15 cellular contexts compared by ENCODE assay signal in genomic region chr3:161291191-161291901, GRCh38.
DNase-seq lines count a peak whose midpoint lies in the region; ATAC-seq, FAIRE-seq and TF ChIP-seq lines count a peak whose summit lies in the region.
"Had no signal": no experiment of that assay in that cellular context is flagged by ENCODE, and none has a peak within 500 bp of the region (broad histone marks: within the 10 kb centered on the region; RNA-seq: fewer than 3 reads in every experiment).

No MANE protein-coding gene starts in this region.

- DNase-seq in SHP77 (lab: John Stamatoyannopoulos, UW), result peak; percentile 13 to 32
- no peak for DNase-seq in SHP77 treated with DMSO at 0.1 percent for 48 hours (lab: John Stamatoyannopoulos, UW)
- peak; percentile 95 for DNase-seq in NCI-H345 (lab: John Stamatoyannopoulos, UW)
- peak; percentile 68 for DNase-seq in epithelial cell of prostate (ENCODE audit: low read depth, low spot score)
- no peak for DNase-seq in foreskin fibroblast
- DNase-seq in small intestine, result no peak
- DNase-seq: amniotic stem cell, GDM1, head of caudate nucleus, NCI-H226, psoas muscle had no signal

- WGBS in small intestine, 3 donors, result 62 to 86% (median 77%) methylated on average over 5 of the region's 5 CpGs

- H3K9me3 ChIP-seq in small intestine (ENCODE audit: control insufficient read depth, low read depth), result no peaks in the 10 kb centered on the region
- H3K9me3 ChIP-seq: psoas muscle had no signal

- H3K27ac ChIP-seq in epithelial cell of prostate (peak overlapping the region; percentile 25), small intestine (ENCODE audit: low read depth in 1 of 2, low read length in 1 of 2) (no peak overlapping the region)
- H3K27ac ChIP-seq: psoas muscle had no signal

- TF ChIP-seq CTCF in foreskin fibroblast (IDR thresholded peaks at IDR 0.05; ENCODE audit: low read depth, low read length), result no peak

- no peaks in the 10 kb centered on the region for H3K36me3 ChIP-seq in small intestine (ENCODE audit: control insufficient read depth in 2 of 2, insufficient read depth in 2 of 2, low read length in 2 of 2)

- no peaks in the 10 kb centered on the region for H3K27me3 ChIP-seq in small intestine (ENCODE audit: control insufficient read depth in 2 of 2, insufficient read depth in 2 of 2, low read length in 2 of 2)

- FAIRE-seq in small intestine (lab: Jason Lieb, UNC), result no peak
- FAIRE-seq: A204.1 had no signal

- no peak for ATAC-seq in GM18868 (IDR thresholded peaks at IDR 0.05; ENCODE audit: unreplicated experiment)
- ATAC-seq in HG03039 (IDR thresholded peaks at IDR 0.05; ENCODE audit: unreplicated experiment), result no peak
- ATAC-seq: left lobe of liver, psoas muscle had no signal

- H3K4me3 ChIP-seq in foreskin fibroblast (ENCODE audit: low read depth in 1 of 2, low read length in 2 of 2), result no peak overlapping the region
- no peak overlapping the region for H3K4me3 ChIP-seq in small intestine (ENCODE audit: low read depth in 1 of 2, low read length in 2 of 2)
- H3K4me3 ChIP-seq: psoas muscle had no signal

- no peaks in the 10 kb centered on the region for H3K4me1 ChIP-seq in small intestine (ENCODE audit: control insufficient read depth in 2 of 2, insufficient read depth in 1 of 2, low read depth in 1 of 2, low read length in 1 of 2)
- H3K4me1 ChIP-seq: psoas muscle had no signal

Comparison
In these comparisons a context has a peak if more than half of its experiments do, and no peak if none do; other contexts are left out.
1. DNase-seq: peak in SHP77 (2 of 2), NCI-H345 (single experiment) and epithelial cell of prostate (single experiment); none in SHP77 treated with DMSO at 0.1 percent for 48 hours (single experiment), foreskin fibroblast (0 of 2) and small intestine (single experiment).